31 cellular contexts compared by ENCODE assay signal in the genomic region with DNA sequence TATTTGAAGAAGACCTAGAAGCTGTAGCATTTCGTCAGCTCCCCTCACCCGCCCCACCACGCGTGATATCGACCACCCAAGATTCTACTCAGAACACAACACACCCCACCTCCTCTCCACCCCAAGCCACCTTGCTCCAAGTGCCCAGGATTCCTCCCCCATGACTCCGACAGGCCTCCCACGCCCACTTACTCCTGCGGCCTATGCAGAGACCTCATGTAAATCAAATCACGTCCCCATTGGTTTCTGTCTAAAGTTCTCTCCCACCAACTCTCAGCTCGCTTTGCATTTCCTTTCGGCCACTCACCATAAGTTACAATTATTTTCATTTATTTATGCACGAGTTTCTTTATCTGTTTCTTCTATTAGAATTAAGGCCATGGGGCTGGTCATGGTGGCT. TPM values are rescaled to one million over a fixed set of nuclear protein-coding genes. Genes with fewer than 3 reads are reported as not detected.
"Had no signal": no experiment of that assay in that cellular context is flagged by ENCODE, and none has a peak within 500 bp of the region (broad histone marks: within the 10 kb centered on the region; RNA-seq: fewer than 3 reads in every experiment).

No MANE protein-coding gene starts in this region.

- H3K4me1 ChIP-seq: ascending aorta, SJCRH30 had no signal

- H3K27me3 ChIP-seq: ascending aorta, cardiac muscle cell, SJCRH30 had no signal

- H3K4me3 ChIP-seq: ascending aorta, cardiac muscle cell, SJCRH30, SK-N-MC had no signal

- ATAC-seq: activated CD4-positive, alpha-beta T cell treated with anti-CD3 and anti-CD28 coated beads for 36 hours; activated CD4-positive, CD25-positive, alpha-beta regulatory T cell treated with anti-CD3 and anti-CD28 coated beads, Interleukin-2, amount 50 U/mL, for 24 hours; activated T-cell treated with anti-CD3 and anti-CD28 coated beads, Interleukin-2, amount 50 U/mL, for 4 hours; Panc1; WTC11 had no signal

- H3K27ac ChIP-seq: ascending aorta, cardiac muscle cell, SJCRH30, SK-N-MC had no signal

- H3K27me3 Mint-ChIP-seq: activated CD4-positive, alpha-beta memory T cell treated with anti-CD3 and anti-CD28 coated beads for 36 hours; activated CD4-positive, alpha-beta T cell treated with anti-CD3 and anti-CD28 coated beads for 36 hours; activated naive CD8-positive, alpha-beta T cell treated with anti-CD3 and anti-CD28 coated beads for 36 hours; central memory CD8-positive, alpha-beta T cell had no signal

- H3K9me3 ChIP-seq: ascending aorta, SJCRH30 had no signal

- H3K4me1 Mint-ChIP-seq: activated CD4-positive, alpha-beta T cell treated with anti-CD3 and anti-CD28 coated beads for 36 hours; activated CD4-positive, alpha-beta T cell treated with anti-CD3 and anti-CD28 coated beads, Interleukin-2, amount 10 ng/mL, durations not matched to agents 7 days and 5 days; activated naive CD4-positive, alpha-beta T cell treated with anti-CD3 and anti-CD28 coated beads, Interleukin-2, amount 10 ng/mL, durations not matched to agents 7 days and 5 days; activated naive CD8-positive, alpha-beta T cell treated with anti-CD3 and anti-CD28 coated beads for 36 hours; central memory CD8-positive, alpha-beta T cell had no signal

- H3K4me3 Mint-ChIP-seq: activated CD4-positive, alpha-beta memory T cell treated with anti-CD3 and anti-CD28 coated beads for 36 hours; activated CD4-positive, alpha-beta T cell treated with anti-CD3 and anti-CD28 coated beads for 36 hours; activated CD4-positive, alpha-beta T cell treated with anti-CD3 and anti-CD28 coated beads, Interleukin-2, amount 10 ng/mL, durations not matched to agents 7 days and 5 days; activated naive CD4-positive, alpha-beta T cell treated with anti-CD3 and anti-CD28 coated beads, Interleukin-2, amount 10 ng/mL, durations not matched to agents 7 days and 5 days; activated naive CD8-positive, alpha-beta T cell treated with anti-CD3 and anti-CD28 coated beads for 36 hours; activated T-cell treated with anti-CD3 and anti-CD28 coated beads, Interleukin-2, amount 50 U/mL, for 4 hours; activated T-helper 1 cell treated with anti-CD3 and anti-CD28 coated beads, Interleukin-12 subunit alpha, Interleukin-12 subunit beta, Interleukin-2, Interleukin-4 antibody, amounts not matched to agents 30 ng/mL and 10 ng/mL and 1 ng/mL, durations not matched to agents 14 hours and 24 hours and 36 hours; central memory CD8-positive, alpha-beta T cell; T-helper 1 cell treated with Interleukin-12 subunit alpha and Interleukin-12 subunit beta and Interleukin-4 antibody, amounts not matched to agents 30 μg/mL and 1 μg/mL, for 36 hours; T-helper 2 cell treated with Interferon-gamma antibody and Interleukin-4, amounts not matched to agents 5 μg/mL and 100 μg/mL, for 36 hours; WTC11 had no signal

- H3K36me3 Mint-ChIP-seq: activated CD4-positive, alpha-beta memory T cell treated with anti-CD3 and anti-CD28 coated beads for 36 hours; activated naive CD4-positive, alpha-beta T cell treated with anti-CD3 and anti-CD28 coated beads, Interleukin-2, amount 10 ng/mL, durations not matched to agents 7 days and 5 days; activated naive CD8-positive, alpha-beta T cell treated with anti-CD3 and anti-CD28 coated beads for 36 hours; WTC11 had no signal

- DNase-seq: activated CD4-positive, alpha-beta memory T cell treated with anti-CD3 and anti-CD28 coated beads for 36 hours; activated CD4-positive, alpha-beta T cell treated with anti-CD3 and anti-CD28 coated beads for 36 hours; activated CD4-positive, alpha-beta T cell treated with anti-CD3 and anti-CD28 coated beads, Interleukin-2, amount 10 ng/mL, durations not matched to agents 7 days and 5 days; activated CD8-positive, alpha-beta memory T cell treated with anti-CD3 and anti-CD28 coated beads, Interleukin-2, amount 50 U/mL, for 4 hours; activated gamma-delta T cell treated with Interleukin-2 at 50 U/mL for 16 hours; activated naive CD4-positive, alpha-beta T cell treated with anti-CD3 and anti-CD28 coated beads, Interleukin-2, amount 10 ng/mL, durations not matched to agents 7 days and 5 days; activated naive CD8-positive, alpha-beta T cell treated with anti-CD3 and anti-CD28 coated beads for 36 hours; activated T-cell treated with anti-CD3 and anti-CD28 coated beads for 4 hours; activated T-cell treated with anti-CD3 and anti-CD28 coated beads, Interleukin-2, amount 50 U/mL, for 4 hours; amniotic stem cell; KG1; NCI-H1092 treated with DMSO at 0.1 percent for 48 hours; NCI-H1417; NCI-H187 treated with DMSO at 0.1 percent for 48 hours; NCI-H2081; NCI-H226; NCI-H446 treated with DMSO at 0.1 percent for 48 hours; NCI-H524 treated with DMSO at 0.1 percent for 48 hours; SHP77; SJCRH30 had no signal

- H3K27ac Mint-ChIP-seq: activated CD4-positive, alpha-beta memory T cell treated with anti-CD3 and anti-CD28 coated beads for 36 hours; activated CD4-positive, alpha-beta T cell treated with anti-CD3 and anti-CD28 coated beads for 36 hours; activated CD4-positive, alpha-beta T cell treated with anti-CD3 and anti-CD28 coated beads, Interleukin-2, amount 10 ng/mL, durations not matched to agents 7 days and 5 days; activated naive CD4-positive, alpha-beta T cell treated with anti-CD3 and anti-CD28 coated beads, Interleukin-2, amount 10 ng/mL, durations not matched to agents 7 days and 5 days; activated naive CD8-positive, alpha-beta T cell treated with anti-CD3 and anti-CD28 coated beads for 36 hours; activated T-helper 1 cell treated with anti-CD3 and anti-CD28 coated beads, Interleukin-12 subunit alpha, Interleukin-12 subunit beta, Interleukin-2, Interleukin-4 antibody, amounts not matched to agents 30 ng/mL and 10 ng/mL and 1 ng/mL, durations not matched to agents 14 hours and 24 hours and 36 hours; T-helper 1 cell treated with Interleukin-12 subunit alpha and Interleukin-12 subunit beta and Interleukin-4 antibody, amounts not matched to agents 30 μg/mL and 1 μg/mL, for 36 hours; T-helper 2 cell treated with Interferon-gamma antibody and Interleukin-4, amounts not matched to agents 5 μg/mL and 100 μg/mL, for 36 hours; WTC11 had no signal

- H3K36me3 ChIP-seq: ascending aorta, cardiac muscle cell, SJCRH30 had no signal

- H3K9me3 Mint-ChIP-seq: activated CD4-positive, alpha-beta memory T cell treated with anti-CD3 and anti-CD28 coated beads for 36 hours; activated CD4-positive, alpha-beta T cell treated with anti-CD3 and anti-CD28 coated beads, Interleukin-2, amount 10 ng/mL, durations not matched to agents 7 days and 5 days; activated naive CD4-positive, alpha-beta T cell treated with anti-CD3 and anti-CD28 coated beads, Interleukin-2, amount 10 ng/mL, durations not matched to agents 7 days and 5 days; activated naive CD8-positive, alpha-beta T cell treated with anti-CD3 and anti-CD28 coated beads for 36 hours; activated T-cell treated with anti-CD3 and anti-CD28 coated beads, Interleukin-2, amount 50 U/mL, for 4 hours; activated T-helper 1 cell treated with anti-CD3 and anti-CD28 coated beads, Interleukin-12 subunit alpha, Interleukin-12 subunit beta, Interleukin-2, Interleukin-4 antibody, amounts not matched to agents 30 ng/mL and 10 ng/mL and 1 ng/mL, durations not matched to agents 14 hours and 24 hours and 36 hours; central memory CD8-positive, alpha-beta T cell; T-helper 1 cell treated with Interleukin-12 subunit alpha and Interleukin-12 subunit beta and Interleukin-4 antibody, amounts not matched to agents 30 μg/mL and 1 μg/mL, for 36 hours; T-helper 2 cell treated with Interferon-gamma antibody and Interleukin-4, amounts not matched to agents 5 μg/mL and 100 μg/mL, for 36 hours; WTC11 had no signal

RNA-seq across cellular contexts. Expression of a gene that starts 11.0 kb away (rescaled TPM):
- total RNA-seq: activated CD4-positive, alpha-beta memory T cell treated with anti-CD3 and anti-CD28 coated beads for 36 hours; activated CD4-positive, alpha-beta T cell treated with anti-CD3 and anti-CD28 coated beads for 36 hours; activated CD4-positive, alpha-beta T cell treated with anti-CD3 and anti-CD28 coated beads, Interleukin-2, amount 10 ng/mL, durations not matched to agents 7 days and 5 days; activated naive CD8-positive, alpha-beta T cell treated with anti-CD3 and anti-CD28 coated beads for 36 hours; activated T-helper 1 cell treated with anti-CD3 and anti-CD28 coated beads, Interleukin-12 subunit alpha, Interleukin-12 subunit beta, Interleukin-2, Interleukin-4 antibody, amounts not matched to agents 30 ng/mL and 10 ng/mL and 1 ng/mL, durations not matched to agents 14 hours and 24 hours and 36 hours; RPMI7951; SJCRH30 had no signal

RNA-seq across cellular contexts. Expression of a gene that starts 14.2 kb away (rescaled TPM):
- total RNA-seq: activated CD4-positive, alpha-beta memory T cell treated with anti-CD3 and anti-CD28 coated beads for 36 hours; activated T-helper 1 cell treated with anti-CD3 and anti-CD28 coated beads, Interleukin-12 subunit alpha, Interleukin-12 subunit beta, Interleukin-2, Interleukin-4 antibody, amounts not matched to agents 30 ng/mL and 10 ng/mL and 1 ng/mL, durations not matched to agents 14 hours and 24 hours and 36 hours; RPMI7951 had no signal

RNA-seq across cellular contexts. Expression of a gene that starts 24.7 kb away (rescaled TPM):
- total RNA-seq: ascending aorta had no signal
